In genomic region chr18:46070683-46071614, GRCh38 we compare ENCODE assay signal across 8 cellular contexts. TPM values are rescaled to one million over a fixed set of nuclear protein-coding genes. Genes with fewer than 3 reads are reported as not detected.
DNase-seq lines count a peak whose midpoint lies in the region; ATAC-seq and TF ChIP-seq lines count a peak whose summit lies in the region.

No MANE protein-coding gene starts in this region.

- 60 to 68% methylated on average over 13 of the region's 13 CpGs for WGBS in heart right ventricle, 2 donors
- 35 to 37% methylated on average over 13 of the region's 13 CpGs for WGBS in sigmoid colon, 2 donors

- no peaks in the 10 kb centered on the region for H3K9me3 Mint-ChIP-seq in activated CD8-positive, alpha-beta T cell treated with anti-CD3 and anti-CD28 coated beads, Interleukin-2, amount 10 ng/mL, durations not matched to agents 7 days and 5 days (ENCODE audit: insufficient read depth)

- peak overlapping the region in 2 of 10 donors; percentile 41 to 88 for H3K27ac ChIP-seq in heart right ventricle
- H3K27ac ChIP-seq in sigmoid colon, result peak overlapping the region in 2 of 4 donors; percentile 64 to 66

- no peaks in the 10 kb centered on the region for H3K36me3 Mint-ChIP-seq in activated CD8-positive, alpha-beta T cell treated with anti-CD3 and anti-CD28 coated beads, Interleukin-2, amount 10 ng/mL, durations not matched to agents 7 days and 5 days (ENCODE audit: low read depth)

- H3K4me1 ChIP-seq in heart right ventricle, result peaks cover 3 to 48% (median 20%) of the 10 kb centered on the region in 9 donors
- H3K4me1 ChIP-seq in sigmoid colon, result peaks cover 0 to 26% (median 25%) of the 10 kb centered on the region in 4 donors

- POLR2A ChIA-PET in activated CD8-positive, alpha-beta T cell treated with anti-CD3 and anti-CD28 coated beads, Interleukin-2, amount 10 ng/mL, durations not matched to agents 7 days and 5 days (lab: Charles Lee), result interaction anchor here (1.1 to 1.5 kb wide), 2 partner anchors 42 to 73 kb away, joined by 3 to 6 read pairs; no protein-coding TSS in a partner anchor

- no peaks in the 10 kb centered on the region for H3K27me3 ChIP-seq in heart right ventricle
- no peaks in the 10 kb centered on the region for H3K27me3 ChIP-seq in sigmoid colon

- ATAC-seq in HG02610 (IDR thresholded peaks at IDR 0.05; ENCODE audit: unreplicated experiment), result peak; percentile 24
- no peak for ATAC-seq in activated CD8-positive, alpha-beta T cell treated with anti-CD3 and anti-CD28 coated beads, Interleukin-2, amount 10 ng/mL, durations not matched to agents 7 days and 5 days
- peak in 6 of 8 donors; percentile 5 to 37 (median 16) for ATAC-seq in heart right ventricle
- ATAC-seq in GM18505 (IDR thresholded peaks at IDR 0.05; ENCODE audit: unreplicated experiment), result no peak

- H3K27me3 Mint-ChIP-seq in activated CD8-positive, alpha-beta T cell treated with anti-CD3 and anti-CD28 coated beads, Interleukin-2, amount 10 ng/mL, durations not matched to agents 7 days and 5 days (ENCODE audit: low read depth), result no peaks in the 10 kb centered on the region

- DNase-seq in AG09309 (ENCODE audit: low read depth) (no peak), heart right ventricle (no peak), sigmoid colon (peak; percentile 66), SW 1271 (lab: John Stamatoyannopoulos, UW) (no peak), GM19238 (ENCODE audit: insufficient read length, low spot score) (no peak)
- no peak for DNase-seq in activated CD8-positive, alpha-beta T cell treated with anti-CD3 and anti-CD28 coated beads, Interleukin-2, amount 10 ng/mL, durations not matched to agents 7 days and 5 days

- H3K4me3 ChIP-seq in AG09309 (ENCODE audit: control insufficient read depth, low read depth, low read length), result peak overlapping the region; percentile 70
- H3K4me3 ChIP-seq in heart right ventricle, result peak overlapping the region in 9 of 10 donors; percentile 49 to 78 (median 70)
- peak overlapping the region; percentile 48 to 95 (median 80) for H3K4me3 ChIP-seq in sigmoid colon

- peak overlapping the region; percentile 67 for H3K4me3 Mint-ChIP-seq in activated CD8-positive, alpha-beta T cell treated with anti-CD3 and anti-CD28 coated beads, Interleukin-2, amount 10 ng/mL, durations not matched to agents 7 days and 5 days

- TF ChIP-seq CTCF in AG09309 (IDR thresholded peaks at IDR 0.05; ENCODE audit: control insufficient read depth, insufficient read depth, low read depth, low read length, missing control alignments), result no peak
- TF ChIP-seq CTCF in heart right ventricle (IDR thresholded peaks at IDR 0.05), result no peak
- no peak for TF ChIP-seq CTCF in sigmoid colon (IDR thresholded peaks at IDR 0.05)

- H3K4me1 Mint-ChIP-seq in activated CD8-positive, alpha-beta T cell treated with anti-CD3 and anti-CD28 coated beads, Interleukin-2, amount 10 ng/mL, durations not matched to agents 7 days and 5 days (ENCODE audit: low read depth), result peaks cover 32% of the 10 kb centered on the region

- intact Hi-C loops in heart right ventricle (cut with DNase I) (loop anchor here (5.0 to 10.0 kb wide), 14 partner anchors 59 to 406 kb away; partner anchors contain the start of gene EPG5 (in 4 of the 10)), sigmoid colon (cut with DNase I) (loop anchor here (10.0 kb wide), 1 partner anchor 406 kb away; no protein-coding TSS in a partner anchor)

- CTCF ChIA-PET in activated CD8-positive, alpha-beta T cell treated with anti-CD3 and anti-CD28 coated beads, Interleukin-2, amount 10 ng/mL, durations not matched to agents 7 days and 5 days (lab: Charles Lee), result interaction anchor here (1.0 to 3.3 kb wide), 13 partner anchors 10 to 406 kb away, joined by 3 to 69 read pairs (median 6); partner anchors contain the start of gene ATP5F1A

- no peak for TF ChIP-seq POLR2A in sigmoid colon (IDR thresholded peaks at IDR 0.05)
- no peak for TF ChIP-seq POLR2A in GM18505 (IDR thresholded peaks at IDR 0.05; ENCODE audit: borderline replicate concordance, extremely low read depth, insufficient read depth, insufficient read length)

- H3K27ac Mint-ChIP-seq in activated CD8-positive, alpha-beta T cell treated with anti-CD3 and anti-CD28 coated beads, Interleukin-2, amount 10 ng/mL, durations not matched to agents 7 days and 5 days, result peak overlapping the region; percentile 25

- TF ChIP-seq EP300 in sigmoid colon (IDR thresholded peaks at IDR 0.05), result no peak

- peaks cover 0 to under 1% (median 0%) of the 10 kb centered on the region in 9 donors for H3K36me3 ChIP-seq in heart right ventricle
- H3K36me3 ChIP-seq in sigmoid colon, result no peaks in the 10 kb centered on the region

- H3K9me3 ChIP-seq in heart right ventricle, result peaks cover 0 to 8% (median 0%) of the 10 kb centered on the region in 11 donors
- no peaks in the 10 kb centered on the region for H3K9me3 ChIP-seq in sigmoid colon

RNA-seq across cellular contexts. Expression of gene PSTPIP2, which starts 1.1 kb away (rescaled TPM):
- 1 to 10 TPM; 7.7 to 8.5 TPM for total RNA-seq in activated CD8-positive, alpha-beta T cell treated with anti-CD3 and anti-CD28 coated beads, Interleukin-2, amount 10 ng/mL, durations not matched to agents 7 days and 5 days
- total RNA-seq in heart right ventricle (1 to 10 TPM in 8 of 10 donors, under 1 TPM in 2; 0.62 to 6.7 (median 2.2) TPM), sigmoid colon (10 to 100 TPM in 2 of 4 donors, 1 to 10 TPM in 2; 7.6 to 15.0 (median 10.8) TPM)
- polyA plus RNA-seq in heart right ventricle (1 to 10 TPM in 1 of 2 donors, under 1 TPM in 1; 0.49 to 3.0 TPM), sigmoid colon (1 to 10 TPM; 4.2 to 5.9 (median 5.1) TPM)

RNA-seq across cellular contexts. Expression of gene ATP5F1A, which starts 27.1 kb away (rescaled TPM):
- total RNA-seq in activated CD8-positive, alpha-beta T cell treated with anti-CD3 and anti-CD28 coated beads, Interleukin-2, amount 10 ng/mL, durations not matched to agents 7 days and 5 days, result 100 to 1,000 TPM; 377 to 385 TPM
- total RNA-seq in heart right ventricle, result 1,000 to 10,000 TPM; 1,431 to 2,460 (median 2,025) TPM
- polyA plus RNA-seq in heart right ventricle, result 100 to 1,000 TPM; 613 to 818 TPM
- 100 to 1,000 TPM; 338 to 549 (median 474) TPM for total RNA-seq in sigmoid colon
- 100 to 1,000 TPM; 549 to 768 (median 601) TPM for polyA plus RNA-seq in sigmoid colon

RNA-seq across cellular contexts. Expression of gene HAUS1, which starts 33.2 kb away (rescaled TPM):
- 10 to 100 TPM; 63.7 to 65.9 TPM for total RNA-seq in activated CD8-positive, alpha-beta T cell treated with anti-CD3 and anti-CD28 coated beads, Interleukin-2, amount 10 ng/mL, durations not matched to agents 7 days and 5 days
- 10 to 100 TPM in 2 of 10 donors, 1 to 10 TPM in 8; 5.5 to 20.3 (median 8.5) TPM for total RNA-seq in heart right ventricle
- polyA plus RNA-seq in heart right ventricle, result 10 to 100 TPM; 15.4 to 16.9 TPM
- 10 to 100 TPM; 24.2 to 62.1 (median 43.5) TPM for total RNA-seq in sigmoid colon
- polyA plus RNA-seq in sigmoid colon, result 10 to 100 TPM; 24.0 to 26.8 (median 26.8) TPM

Comparison
In these comparisons a context has a peak if more than half of its experiments do, and no peak if none do; other contexts are left out.
1. ATAC-seq: peak in HG02610 (single experiment) and heart right ventricle (6 of 8); none in activated CD8-positive, alpha-beta T cell treated with anti-CD3 and anti-CD28 coated beads, Interleukin-2, amount 10 ng/mL, durations not matched to agents 7 days and 5 days (single experiment) and GM18505 (single experiment).
2. Peak in every context shown above with its lines, with median percentiles within 50 percentile points of each other: H3K4me3 ChIP-seq.